ENCODE assay signal across 9 cellular contexts in the genomic region with DNA sequence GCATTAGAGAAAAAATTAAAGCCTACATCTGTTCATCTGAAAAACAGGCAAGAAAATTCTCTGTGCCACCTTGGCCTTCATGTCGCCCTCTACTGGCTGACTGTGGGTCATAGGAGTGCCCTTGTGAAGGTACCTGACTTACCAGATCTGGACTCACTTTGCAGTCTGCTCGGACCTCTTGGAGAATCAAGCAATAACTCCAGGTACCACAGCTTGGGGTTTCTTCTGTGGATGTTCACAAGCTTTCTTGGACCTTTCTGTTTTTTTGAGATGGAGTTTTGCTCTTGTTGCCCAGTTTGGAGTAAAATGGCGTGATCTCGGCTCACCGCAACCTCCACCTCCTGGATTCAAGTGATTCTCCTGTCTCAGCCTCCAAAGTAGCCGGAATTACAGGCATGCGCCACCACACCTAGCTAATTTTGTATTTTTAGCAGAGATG. TPM values are rescaled to one million over a fixed set of nuclear protein-coding genes. Genes with fewer than 3 reads are reported as not detected.
DNase-seq lines count a peak whose midpoint lies in the region; ATAC-seq and TF ChIP-seq lines count a peak whose summit lies in the region.
"Had no signal": no experiment of that assay in that cellular context is flagged by ENCODE, and none has a peak within 500 bp of the region (broad histone marks: within the 10 kb centered on the region; RNA-seq: fewer than 3 reads in every experiment).

No MANE protein-coding gene starts in this region.

- H3K4me1 Mint-ChIP-seq in activated naive CD8-positive, alpha-beta T cell treated with anti-CD3 and anti-CD28 coated beads, Interleukin-2, amount 50 U/mL, for 24 hours, result no peaks in the 10 kb centered on the region

- DNase-seq in NCI-H460 (ENCODE audit: extremely low read depth, low read depth) (peak; percentile 22), NCI-H1417 treated with DMSO at 0.1 percent for 48 hours (lab: John Stamatoyannopoulos, UW) (no peak), occipital lobe (lab: John Stamatoyannopoulos, UW) (no peak), medulla oblongata (ENCODE audit: extremely low spot score) (no peak)
- peak; percentile 52 for DNase-seq in activated naive CD8-positive, alpha-beta T cell treated with anti-CD3 and anti-CD28 coated beads, Interleukin-2, amount 50 U/mL, for 24 hours
- DNase-seq in stimulated activated CD4-positive, alpha-beta T cell treated with anti-CD3 and anti-CD28 coated beads, Interleukin-2, amount 100 ng/mL, for 48 hours, result peak; percentile 32 to 49

- no peaks in the 10 kb centered on the region for H3K9me3 Mint-ChIP-seq in activated naive CD8-positive, alpha-beta T cell treated with anti-CD3 and anti-CD28 coated beads, Interleukin-2, amount 50 U/mL, for 24 hours
- H3K9me3 Mint-ChIP-seq: stimulated activated naive CD8-positive, alpha-beta T cell treated with anti-CD3 and anti-CD28 coated beads, Interleukin-15, Interleukin-2, amounts not matched to agents 100 ng/mL and 50 ng/mL, for 24 hours had no signal

- H3K4me3 Mint-ChIP-seq in activated naive CD8-positive, alpha-beta T cell treated with anti-CD3 and anti-CD28 coated beads, Interleukin-2, amount 50 U/mL, for 24 hours, result no peak overlapping the region
- H3K4me3 Mint-ChIP-seq: stimulated activated naive CD8-positive, alpha-beta T cell treated with anti-CD3 and anti-CD28 coated beads, Interleukin-15, Interleukin-2, amounts not matched to agents 100 ng/mL and 50 ng/mL, for 24 hours had no signal

- no peaks in the 10 kb centered on the region for H3K36me3 Mint-ChIP-seq in activated naive CD8-positive, alpha-beta T cell treated with anti-CD3 and anti-CD28 coated beads, Interleukin-2, amount 50 U/mL, for 24 hours (ENCODE audit: low read depth)

- no peak for ATAC-seq in activated naive CD8-positive, alpha-beta T cell treated with anti-CD3 and anti-CD28 coated beads, Interleukin-2, amount 50 U/mL, for 24 hours
- no peak for ATAC-seq in HG03045 (IDR thresholded peaks at IDR 0.05; ENCODE audit: unreplicated experiment)

- peak; percentile 73 for TF ChIP-seq CTCF in GM12872 (IDR thresholded peaks at IDR 0.05; ENCODE audit: insufficient read depth, low read depth, low read length)

- H3K27ac Mint-ChIP-seq in activated naive CD8-positive, alpha-beta T cell treated with anti-CD3 and anti-CD28 coated beads, Interleukin-2, amount 50 U/mL, for 24 hours, result no peak overlapping the region
- H3K27ac Mint-ChIP-seq: stimulated activated naive CD8-positive, alpha-beta T cell treated with anti-CD3 and anti-CD28 coated beads, Interleukin-15, Interleukin-2, amounts not matched to agents 100 ng/mL and 50 ng/mL, for 24 hours had no signal

- H3K27me3 Mint-ChIP-seq in activated naive CD8-positive, alpha-beta T cell treated with anti-CD3 and anti-CD28 coated beads, Interleukin-2, amount 50 U/mL, for 24 hours, result peaks cover 6% of the 10 kb centered on the region
- H3K27me3 Mint-ChIP-seq: stimulated activated naive CD8-positive, alpha-beta T cell treated with anti-CD3 and anti-CD28 coated beads, Interleukin-15, Interleukin-2, amounts not matched to agents 100 ng/mL and 50 ng/mL, for 24 hours had no signal

RNA-seq across cellular contexts. Expression of gene PRAMEF18, which starts 2.4 kb away (rescaled TPM):
- not detected in 2 replicates for total RNA-seq in NCI-H460 (2014; rRNA removed; shearing (Covaris generic))
- not detected in 2 replicates for polyA plus RNA-seq in NCI-H460 (2014; cell fraction: nucleus; rRNA removed)
- total RNA-seq in occipital lobe, result not detected

RNA-seq across cellular contexts. Expression of gene PRAMEF5, which starts 25.6 kb away (rescaled TPM):
- not detected in 2 replicates for total RNA-seq in NCI-H460 (2014; rRNA removed; shearing (Covaris generic))
- polyA plus RNA-seq in NCI-H460 (2014; cell fraction: nucleus; rRNA removed), result not detected in 2 replicates
- not detected for total RNA-seq in occipital lobe

RNA-seq across cellular contexts. Expression of gene PRAMEF13, which starts 27.2 kb away (rescaled TPM):
- total RNA-seq in NCI-H460 (2014; rRNA removed; shearing (Covaris generic)), result not detected in 2 replicates
- polyA plus RNA-seq in NCI-H460 (2014; cell fraction: nucleus; rRNA removed), result not detected in 2 replicates
- not detected for total RNA-seq in occipital lobe

RNA-seq across cellular contexts. Expression of gene PRAMEF8, which starts 56.6 kb away (rescaled TPM):
- not detected in 2 replicates for total RNA-seq in NCI-H460 (2014; rRNA removed; shearing (Covaris generic))
- not detected in 2 replicates for polyA plus RNA-seq in NCI-H460 (2014; cell fraction: nucleus; rRNA removed)
- total RNA-seq in occipital lobe, result not detected

RNA-seq across cellular contexts. Expression of gene PRAMEF9, which starts 56.7 kb away (rescaled TPM):
- not detected in 2 replicates for total RNA-seq in NCI-H460 (2014; rRNA removed; shearing (Covaris generic))
- not detected in 2 replicates for polyA plus RNA-seq in NCI-H460 (2014; cell fraction: nucleus; rRNA removed)
- total RNA-seq in occipital lobe, result not detected

Comparison
In these comparisons a context has a peak if more than half of its experiments do, and no peak if none do; other contexts are left out.
1. DNase-seq: peak in NCI-H460 (single experiment), activated naive CD8-positive, alpha-beta T cell treated with anti-CD3 and anti-CD28 coated beads, Interleukin-2, amount 50 U/mL, for 24 hours (single experiment) and stimulated activated CD4-positive, alpha-beta T cell treated with anti-CD3 and anti-CD28 coated beads, Interleukin-2, amount 100 ng/mL, for 48 hours (2 of 2); none in NCI-H1417 treated with DMSO at 0.1 percent for 48 hours (single experiment), occipital lobe (single experiment) and medulla oblongata (single experiment).